In the genomic region with DNA sequence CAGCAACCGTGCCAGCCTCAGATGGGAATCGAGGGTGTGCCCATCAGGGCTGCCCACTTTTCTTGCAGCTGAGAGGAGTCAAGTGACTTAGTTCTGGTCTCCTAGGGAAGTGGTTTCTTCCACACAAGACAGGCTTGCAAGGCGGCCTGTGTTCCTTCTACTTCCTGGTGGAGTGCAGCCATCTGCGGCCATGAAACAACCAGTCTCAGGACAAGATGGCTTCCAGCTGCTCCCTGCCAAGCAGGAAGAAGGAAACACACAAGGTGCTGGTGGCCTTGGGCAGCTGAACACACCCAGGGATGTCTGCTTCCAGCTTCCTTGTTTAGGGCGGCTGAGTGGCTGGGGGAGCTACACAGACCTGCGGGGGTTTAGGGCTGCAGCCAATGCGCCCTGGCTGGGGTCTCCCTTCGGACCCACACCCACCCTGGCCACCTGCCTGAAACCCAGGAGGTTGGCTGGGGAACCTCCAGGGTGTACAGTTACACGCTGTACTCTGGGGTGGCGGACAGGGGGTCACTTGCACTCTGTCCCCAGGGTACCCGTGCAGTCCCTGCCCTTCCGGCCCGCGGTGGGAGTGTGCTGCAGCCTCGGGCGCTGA, we compare ENCODE assay signal across 8 cellular contexts. TPM values are rescaled to one million over a fixed set of nuclear protein-coding genes. Genes with fewer than 3 reads are reported as not detected.
A peak's percentile ranks its signal among the peaks of the same experiment; 100 is the strongest.
DNase-seq lines count a peak whose midpoint lies in the region; ATAC-seq and TF ChIP-seq lines count a peak whose summit lies in the region.

No MANE protein-coding gene starts in this region.

- no peaks in the 10 kb centered on the region for H3K9me3 Mint-ChIP-seq in mesothelial cell of epicardium

- peak overlapping the region; percentile 52 to 55 for H3K4me3 ChIP-seq in uterus

- H3K4me3 Mint-ChIP-seq in mesothelial cell of epicardium: peak overlapping the region; percentile 81

- H3K36me3 Mint-ChIP-seq in mesothelial cell of epicardium: no peaks in the 10 kb centered on the region

- peaks cover 0 to 6% of the 10 kb centered on the region in 2 donors for H3K4me1 ChIP-seq in uterus

- intact Hi-C loops in uterus (cut with DNase I; ENCODE audit: low total_unique reads): no loop called here

- peaks cover 11% of the 10 kb centered on the region for H3K4me1 Mint-ChIP-seq in mesothelial cell of epicardium

- TF ChIP-seq CTCF in mesothelial cell of epicardium (IDR thresholded peaks at IDR 0.05; ENCODE audit: unreplicated experiment) (no peak), uterus (IDR thresholded peaks at IDR 0.05) (no peak)

- no peaks in the 10 kb centered on the region for H3K27me3 ChIP-seq in uterus

- H3K27ac ChIP-seq in cingulate gyrus (ENCODE audit: low read depth, low read length) (peak overlapping the region; percentile 79), uterus (peak overlapping the region; percentile 78 to 82)

- peak overlapping the region; percentile 82 for H3K27ac Mint-ChIP-seq in mesothelial cell of epicardium

- TF ChIP-seq POLR2A in uterus (IDR thresholded peaks at IDR 0.05): no peak

- ATAC-seq in GM21515 (IDR thresholded peaks at IDR 0.05; ENCODE audit: unreplicated experiment): peak; percentile 5

- DNase-seq in CD1c-positive myeloid dendritic cell (ENCODE audit: extremely low spot score) (peak; percentile 75), MV-4-11 (lab: John Stamatoyannopoulos, UW) (peak; percentile 77), mesothelial cell of epicardium (ENCODE audit: low spot score in 2 of 2, unreplicated experiment in 2 of 2) (no peak), uterus (no peak), AG08396 (ENCODE audit: low spot score) (no peak)
- no peak for DNase-seq in stimulated activated CD4-positive, alpha-beta T cell treated with anti-CD3 and anti-CD28 coated beads, Interleukin-15, amount 100 ng/mL, for 24 hours

- H3K27me3 Mint-ChIP-seq in mesothelial cell of epicardium (ENCODE audit: low read depth): peaks cover 4% of the 10 kb centered on the region

- no peaks in the 10 kb centered on the region for H3K36me3 ChIP-seq in uterus

- no peaks in the 10 kb centered on the region for H3K9me3 ChIP-seq in uterus

RNA-seq across cellular contexts. Expression of gene PTPN18, which starts 34.7 kb away (rescaled TPM):
- 20.1 to 23.2 TPM (median 21.3 TPM) in 3 replicates for total RNA-seq in mesothelial cell of epicardium
- total RNA-seq in uterus: 10 to 100 TPM; 29.6 to 65.6 (median 46.3) TPM

RNA-seq across cellular contexts. Expression of gene IMP4, which starts 47.9 kb away (rescaled TPM):
- total RNA-seq in mesothelial cell of epicardium (41.7 to 46.9 TPM (median 46.9 TPM) in 3 replicates), uterus (10 to 100 TPM; 25.1 to 51.8 (median 43.3) TPM)

Comparison
In these comparisons a context has a peak if more than half of its experiments do, and no peak if none do; other contexts are left out.
1. DNase-seq: peak in CD1c-positive myeloid dendritic cell (single experiment) and MV-4-11 (single experiment); none in mesothelial cell of epicardium (0 of 2), uterus (0 of 2), AG08396 (single experiment) and stimulated activated CD4-positive, alpha-beta T cell treated with anti-CD3 and anti-CD28 coated beads, Interleukin-15, amount 100 ng/mL, for 24 hours (single experiment).